9 cellular contexts compared by ENCODE assay signal in the genomic region with DNA sequence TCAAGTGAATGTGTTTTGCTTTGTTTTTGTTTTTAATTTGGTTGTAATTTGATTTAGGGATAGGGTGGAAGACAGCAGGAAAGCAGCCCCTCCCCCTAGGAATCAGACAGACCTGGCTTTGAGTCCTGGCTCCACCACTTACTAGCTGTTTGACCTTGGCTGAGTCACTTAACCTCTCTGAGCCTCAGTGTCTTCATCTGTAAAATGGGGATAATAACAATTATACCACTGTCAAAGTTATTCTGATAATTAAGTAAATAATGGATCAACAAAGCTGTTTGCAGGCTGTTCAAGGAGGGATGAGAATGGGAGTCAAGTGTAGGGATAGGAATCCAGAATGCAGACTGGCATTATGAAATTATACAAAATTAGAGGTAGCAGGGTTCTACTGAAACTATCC. TPM values are rescaled to one million over a fixed set of nuclear protein-coding genes. Genes with fewer than 3 reads are reported as not detected.
A peak's percentile ranks its signal among the peaks of the same experiment; 100 is the strongest.
DNase-seq lines count a peak whose midpoint lies in the region; ATAC-seq and TF ChIP-seq lines count a peak whose summit lies in the region.
"Had no signal": no experiment of that assay in that cellular context is flagged by ENCODE, and none has a peak within 500 bp of the region (broad histone marks: within the 10 kb centered on the region; RNA-seq: fewer than 3 reads in every experiment).

No MANE protein-coding gene starts in this region.

- H2AFZ ChIP-seq in HCT116 (ENCODE audit: low read depth, low read length, poor library complexity, severe bottlenecking): no peak overlapping the region

- no peaks in the 10 kb centered on the region for H3K9me3 Mint-ChIP-seq in activated CD8-positive, alpha-beta T cell treated with anti-CD3 and anti-CD28 coated beads for 36 hours

- DNase-seq in HCT116 (ENCODE audit: low read depth, low spot score) (no peak), spleen (no peak), Ammon's horn (ENCODE audit: low spot score) (no peak), ACHN (no peak)
- DNase-seq in activated CD8-positive, alpha-beta T cell treated with anti-CD3 and anti-CD28 coated beads for 36 hours: no peak
- DNase-seq in stimulated activated CD4-positive, alpha-beta T cell treated with anti-CD3 and anti-CD28 coated beads, Interleukin-1b, Interleukin-23, amount 100 ng/mL, for 48 hours: no peak
- DNase-seq: T-helper 9 cell had no signal

- H3K36me3 ChIP-seq in HCT116 (ENCODE audit: control insufficient read depth in 1 of 2, insufficient read depth in 2 of 2, low read length in 2 of 2): no peaks in the 10 kb centered on the region
- peaks cover 0 to 40% (median 5%) of the 10 kb centered on the region in 6 donors for H3K36me3 ChIP-seq in spleen

- intact Hi-C loops in HCT116 (cut with micrococcal nuclease) (loop anchor here (10.0 kb wide), 1 partner anchor 324 kb away; a partner anchor contains a TSS), spleen (cut with DNase I; ENCODE audit: low total_unique reads) (no loop called here)
- intact Hi-C loops in activated CD8-positive, alpha-beta T cell treated with anti-CD3 and anti-CD28 coated beads for 36 hours (cut with micrococcal nuclease): no loop called here

- RAD21 ChIA-PET in HCT116 (lab: Charles Lee; ENCODE audit: low non-redundant PET in 1 of 2, low total read pairs in 2 of 2, uncharacterized antibody in 2 of 2, unreplicated experiment in 2 of 2): no interaction called here

- H3K27ac ChIP-seq in HCT116 (ENCODE audit: low read depth, low read length) (peak overlapping the region; percentile 76), spleen (peak overlapping the region; percentile 92 to 99 (median 98))

- peak overlapping the region; percentile 83 for H3K9ac ChIP-seq in HCT116 (ENCODE audit: low read length)

- H3K4me3 ChIP-seq in HCT116 (replicated peaks in 1 of 2; ENCODE audit: low read depth in 1 of 2, low read length in 2 of 2) (peak overlapping the region; percentile 60 to 82), iPS-11a (ENCODE audit: low read depth, low read length) (peak overlapping the region; percentile 86), spleen (peak overlapping the region in 4 of 8 donors; percentile 45 to 77 (median 54))

- TF ChIP-seq RAD21 in HCT116 (IDR thresholded peaks at IDR 0.05; ENCODE audit: low read depth): no peak

- peak overlapping the region; percentile 95 for H3K4me3 Mint-ChIP-seq in activated CD8-positive, alpha-beta T cell treated with anti-CD3 and anti-CD28 coated beads for 36 hours

- CTCF ChIA-PET in HCT116 (lab: Charles Lee): no interaction called here
- CTCF ChIA-PET in activated CD8-positive, alpha-beta T cell treated with anti-CD3 and anti-CD28 coated beads for 36 hours (lab: Charles Lee): interaction anchor here (1.2 to 1.6 kb wide), 5 partner anchors 9 to 320 kb away, joined by 3 to 5 read pairs (median 4); no protein-coding TSS in a partner anchor

- POLR2A ChIA-PET in HCT116 (lab: Charles Lee): no interaction called here
- POLR2A ChIA-PET in activated CD8-positive, alpha-beta T cell treated with anti-CD3 and anti-CD28 coated beads for 36 hours (lab: Charles Lee): interaction anchor here (0.7 to 3.6 kb wide), 4 partner anchors 12 to 183 kb away, joined by 3 to 25 read pairs (median 8); a partner anchor contains a TSS

- ATAC-seq in HCT116 (no peak), GM21526 (IDR thresholded peaks at IDR 0.05; ENCODE audit: low FRiP score, unreplicated experiment) (no peak)
- ATAC-seq in activated CD8-positive, alpha-beta T cell treated with anti-CD3 and anti-CD28 coated beads for 36 hours: no peak

- BruUV-seq in HCT116 (replicated peaks; lab: Mats Ljungman, UMichigan): no TSS peak

- no peaks in the 10 kb centered on the region for H3K27me3 Mint-ChIP-seq in activated CD8-positive, alpha-beta T cell treated with anti-CD3 and anti-CD28 coated beads for 36 hours

- no peaks in the 10 kb centered on the region for H3K79me2 ChIP-seq in HCT116 (ENCODE audit: insufficient read depth, low read length)

- peaks cover 7% of the 10 kb centered on the region for H3K36me3 Mint-ChIP-seq in activated CD8-positive, alpha-beta T cell treated with anti-CD3 and anti-CD28 coated beads for 36 hours (ENCODE audit: low read depth)

- in situ Hi-C loops in ACHN (cut with HindIII; ENCODE audit: low pct_ligation_motif_present, low pct_unique_long_range_greater_than_20kb, low sequenced_read_pairs): no loop called here

- H3K27ac Mint-ChIP-seq in activated CD8-positive, alpha-beta T cell treated with anti-CD3 and anti-CD28 coated beads for 36 hours: peak overlapping the region; percentile 99

- H3K27me3 ChIP-seq in HCT116 (ENCODE audit: insufficient read depth, low read length) (no peaks in the 10 kb centered on the region), spleen (replicated peaks in 1 of 7) (no peaks in the 10 kb centered on the region)

- TF ChIP-seq CTCF in HCT116 (IDR thresholded peaks at IDR 0.05 in 2 of 3, conservative IDR thresholded peaks at IDR 0.05 in 1 of 3; ENCODE audit: borderline replicate concordance in 1 of 3, insufficient read depth in 1 of 3, low read depth in 2 of 3, low read length in 2 of 3) (no peak), spleen (IDR thresholded peaks at IDR 0.05 in 8 of 11, conservative IDR thresholded peaks at IDR 0.05 in 3 of 11) (no peak)
- TF ChIP-seq CTCF in activated CD8-positive, alpha-beta T cell treated with anti-CD3 and anti-CD28 coated beads for 36 hours (IDR thresholded peaks at IDR 0.05): no peak

- no peaks in the 10 kb centered on the region for H3K9me2 ChIP-seq in HCT116 (ENCODE audit: insufficient read depth)

- H3K9me3 ChIP-seq in HCT116 (ENCODE audit: control insufficient read depth in 1 of 2, insufficient read depth in 1 of 2, low read depth in 1 of 2, low read length in 2 of 2): no peaks in the 10 kb centered on the region
- H3K9me3 ChIP-seq in spleen: no peaks in the 10 kb centered on the region

- TF ChIP-seq POLR2A in HCT116 (IDR thresholded peaks at IDR 0.05; ENCODE audit: borderline replicate concordance, extremely low read depth, insufficient read depth, insufficient read length) (no peak), spleen (IDR thresholded peaks at IDR 0.05) (no peak)

- peaks cover 14% of the 10 kb centered on the region for H3K4me1 Mint-ChIP-seq in activated CD8-positive, alpha-beta T cell treated with anti-CD3 and anti-CD28 coated beads for 36 hours (ENCODE audit: low read depth)

- H4K20me1 ChIP-seq in HCT116 (ENCODE audit: insufficient read depth): no peaks in the 10 kb centered on the region

- H3K4me1 ChIP-seq in HCT116 (ENCODE audit: control insufficient read depth in 1 of 2, insufficient read depth in 2 of 2, low read length in 2 of 2) (peaks cover 4 to 20% of the 10 kb centered on the region in 2 experiments; a peak in 3 of 4 replicates), spleen (peaks cover 5 to 26% (median 17%) of the 10 kb centered on the region in 6 donors)

- H3K4me2 ChIP-seq in HCT116 (ENCODE audit: low read length): peak overlapping the region; percentile 74

TF ChIP-seq in HCT116, 20 proteins besides CTCF, POLR2A, EP300 and RAD21:
- TF ChIP-seq EZH2 (IDR thresholded peaks at IDR 0.05): no peak
- 0 out of 2 replicates have a peak, but pooled peaks have one; percentile 10 for TF ChIP-seq SP1 (IDR thresholded peaks at IDR 0.05; ENCODE audit: low read depth)

RNA-seq across cellular contexts. Expression of a gene that starts 1.2 kb away (rescaled TPM):
- total RNA-seq in HCT116 (2021; ENCODE audit: unreplicated experiment): 65.6 TPM
- polyA plus RNA-seq in HCT116 (2012): 97.2 and 98.8 TPM in 2 replicates
- 10 to 100 TPM; 66.0 to 67.4 TPM for total RNA-seq in activated CD8-positive, alpha-beta T cell treated with anti-CD3 and anti-CD28 coated beads for 36 hours
- 10 to 100 TPM; 16.5 to 33.5 (median 26.3) TPM for total RNA-seq in spleen
- 10 to 100 TPM; 49.4 to 65.6 (median 59.7) TPM for polyA plus RNA-seq in spleen

RNA-seq across cellular contexts. Expression of a gene that starts 5.6 kb away (rescaled TPM):
- total RNA-seq in HCT116 (2021; ENCODE audit: unreplicated experiment): not detected
- not detected in 2 replicates for polyA plus RNA-seq in HCT116 (2012)
- not detected for total RNA-seq in activated CD8-positive, alpha-beta T cell treated with anti-CD3 and anti-CD28 coated beads for 36 hours
- total RNA-seq in spleen: not detected
- polyA plus RNA-seq in spleen: not detected

RNA-seq across cellular contexts. Expression of a gene that starts 8.2 kb away (rescaled TPM):
- 63.9 TPM for total RNA-seq in HCT116 (2021; ENCODE audit: unreplicated experiment)
- 82.9 and 85.9 TPM in 2 replicates for polyA plus RNA-seq in HCT116 (2012)
- total RNA-seq in activated CD8-positive, alpha-beta T cell treated with anti-CD3 and anti-CD28 coated beads for 36 hours: 10 to 100 TPM; 50.3 to 52.4 TPM
- total RNA-seq in spleen: 100 to 1,000 TPM in 4 of 7 donors, 10 to 100 TPM in 3; 81.5 to 182 (median 119) TPM
- polyA plus RNA-seq in spleen: 100 to 1,000 TPM in 2 of 3 donors, 10 to 100 TPM in 1; 96.2 to 155 (median 143) TPM

RNA-seq across cellular contexts. Expression of a gene that starts 24.2 kb away (rescaled TPM):
- not detected for total RNA-seq in HCT116 (2021; ENCODE audit: unreplicated experiment)
- polyA plus RNA-seq in HCT116 (2012): 0.08 TPM in 1 of 2 replicates, not detected in the other
- not detected for total RNA-seq in activated CD8-positive, alpha-beta T cell treated with anti-CD3 and anti-CD28 coated beads for 36 hours
- 10 to 100 TPM in 5 of 7 donors, 1 to 10 TPM in 2; 4.5 to 43.2 (median 17.9) TPM for total RNA-seq in spleen
- polyA plus RNA-seq in spleen: 1 to 10 TPM in 2 of 3 donors, under 1 TPM in 1; 0.49 to 7.3 (median 5.3) TPM

RNA-seq across cellular contexts. Expression of a gene that starts 30.6 kb away (rescaled TPM):
- 10.8 TPM for total RNA-seq in HCT116 (2021; ENCODE audit: unreplicated experiment)
- 16.3 and 16.9 TPM in 2 replicates for polyA plus RNA-seq in HCT116 (2012)
- 1 to 10 TPM; 7.0 to 7.7 TPM for total RNA-seq in activated CD8-positive, alpha-beta T cell treated with anti-CD3 and anti-CD28 coated beads for 36 hours
- total RNA-seq in spleen: 10 to 100 TPM in 1 of 7 donors, 1 to 10 TPM in 6; 3.3 to 10.0 (median 5.0) TPM
- 1 to 10 TPM; 2.0 to 2.4 (median 2.2) TPM for polyA plus RNA-seq in spleen
